Comparison of ENCODE assay signal across 8 cellular contexts in genomic region chr1:157961805-157962762, GRCh38. TPM values are rescaled to one million over a fixed set of nuclear protein-coding genes. Genes with fewer than 3 reads are reported as not detected.
DNase-seq lines count a peak whose midpoint lies in the region; ATAC-seq and TF ChIP-seq lines count a peak whose summit lies in the region.

No MANE protein-coding gene starts in this region.

- CTCF ChIA-PET in PC-3 (lab: Charles Lee) = interaction anchor here (1.2 to 3.5 kb wide), 3 partner anchors 157 to 162 kb away, joined by 3 to 27 read pairs (median 15); no protein-coding TSS in a partner anchor

- H3K36me3 ChIP-seq in PC-3 (ENCODE audit: low read depth, low read length) (no peaks in the 10 kb centered on the region), upper lobe of right lung (no peaks in the 10 kb centered on the region)

- no peaks in the 10 kb centered on the region for H4K20me1 ChIP-seq in PC-3 (ENCODE audit: low read length)

- peak overlapping the region; percentile 5 for H3K4me2 ChIP-seq in PC-3 (ENCODE audit: low read length)

- H3K9ac ChIP-seq in PC-3 (ENCODE audit: low read length) = no peak overlapping the region

- ATAC-seq in GM19452 (IDR thresholded peaks at IDR 0.05; ENCODE audit: unreplicated experiment) = peak; percentile 75
- ATAC-seq in PC-3 = peak; percentile 52
- ATAC-seq in upper lobe of right lung = no peak
- ATAC-seq in HG03159 (IDR thresholded peaks at IDR 0.05; ENCODE audit: unreplicated experiment) = no peak

- no peak overlapping the region for H3K27ac ChIP-seq in PC-3 (ENCODE audit: low read length)
- no peak overlapping the region for H3K27ac ChIP-seq in upper lobe of right lung

- no peaks in the 10 kb centered on the region for H3K9me2 ChIP-seq in PC-3 (replicated peaks; ENCODE audit: low read length)

- H3K4me1 ChIP-seq in PC-3 (ENCODE audit: insufficient read depth, low read length) (peaks cover 13% of the 10 kb centered on the region; the same call in 1 of the 2 replicates), upper lobe of right lung (no peaks in the 10 kb centered on the region)

- H3K9me3 ChIP-seq in PC-3 (ENCODE audit: low read length) (no peaks in the 10 kb centered on the region), upper lobe of right lung (no peaks in the 10 kb centered on the region)

- POLR2A ChIA-PET in PC-3 (lab: Charles Lee; ENCODE audit: unreplicated experiment) = no interaction called here

- no TSS peak for BruUV-seq in PC-3 (replicated peaks; lab: Mats Ljungman, UMichigan)

- H3K4me3 ChIP-seq in PC-3 (ENCODE audit: low read length) (no peak overlapping the region), fibroblast of villous mesenchyme (ENCODE audit: low read depth, low read length) (no peak overlapping the region), upper lobe of right lung (no peak overlapping the region)

- H3K27me3 ChIP-seq in PC-3 (ENCODE audit: low read length) (peaks cover 40% of the 10 kb centered on the region), upper lobe of right lung (no peaks in the 10 kb centered on the region)

- H2AFZ ChIP-seq in PC-3 (ENCODE audit: low read length) = no peak overlapping the region

- peak; percentile 56 for DNase-seq in AG08396 (ENCODE audit: low spot score)
- peak; percentile 59 for DNase-seq in PC-3
- peak; percentile 60 for DNase-seq in fibroblast of villous mesenchyme (ENCODE audit: low read depth)
- DNase-seq in upper lobe of right lung = no peak
- no peak for DNase-seq in activated CD4-positive, alpha-beta T cell treated with anti-CD3 and anti-CD28 coated beads, Interleukin-2, amount 50 U/mL, for 1 hour
- no peak for DNase-seq in DMS153 treated with DMSO at 0.1 percent for 48 hours (lab: John Stamatoyannopoulos, UW; ENCODE audit: unreplicated experiment)

- TF ChIP-seq CTCF in PC-3 (conservative IDR thresholded peaks at IDR 0.05; ENCODE audit: low read depth, low read length) = no peak
- TF ChIP-seq CTCF in fibroblast of villous mesenchyme (IDR thresholded peaks at IDR 0.05; ENCODE audit: insufficient read depth, low read depth, low read length) = no peak
- TF ChIP-seq CTCF in upper lobe of right lung (IDR thresholded peaks at IDR 0.05) = no peak

- H3F3A ChIP-seq in PC-3 (ENCODE audit: low read length, unreplicated experiment) = no peaks in the 10 kb centered on the region

- no peaks in the 10 kb centered on the region for H3K79me2 ChIP-seq in PC-3 (ENCODE audit: low read length)

- intact Hi-C loops in PC-3 (cut with micrococcal nuclease) (loop anchor here (5.0 kb wide), 1 partner anchor 1110 kb away; no protein-coding TSS in a partner anchor), upper lobe of right lung (cut with DNase I) (no loop called here)

RNA-seq across cellular contexts. Expression of gene KIRREL1, which starts 31.4 kb away (rescaled TPM):
- total RNA-seq in PC-3 (2014; rRNA removed) = 49.8 and 57.1 TPM in 2 replicates
- total RNA-seq in fibroblast of villous mesenchyme = 120 TPM in 2 replicates
- 40.8 TPM for total RNA-seq in upper lobe of right lung

Comparison
In these comparisons a context has a peak if more than half of its experiments do, and no peak if none do; other contexts are left out.
1. DNase-seq: peak in AG08396 (single experiment), PC-3 (single experiment) and fibroblast of villous mesenchyme (single experiment); none in upper lobe of right lung (single experiment), activated CD4-positive, alpha-beta T cell treated with anti-CD3 and anti-CD28 coated beads, Interleukin-2, amount 50 U/mL, for 1 hour (single experiment) and DMS153 treated with DMSO at 0.1 percent for 48 hours (single experiment).
2. ATAC-seq: peak in GM19452 (single experiment) and PC-3 (single experiment); none in upper lobe of right lung (single experiment) and HG03159 (single experiment).